8 cellular contexts compared by ENCODE assay signal in the genomic region with DNA sequence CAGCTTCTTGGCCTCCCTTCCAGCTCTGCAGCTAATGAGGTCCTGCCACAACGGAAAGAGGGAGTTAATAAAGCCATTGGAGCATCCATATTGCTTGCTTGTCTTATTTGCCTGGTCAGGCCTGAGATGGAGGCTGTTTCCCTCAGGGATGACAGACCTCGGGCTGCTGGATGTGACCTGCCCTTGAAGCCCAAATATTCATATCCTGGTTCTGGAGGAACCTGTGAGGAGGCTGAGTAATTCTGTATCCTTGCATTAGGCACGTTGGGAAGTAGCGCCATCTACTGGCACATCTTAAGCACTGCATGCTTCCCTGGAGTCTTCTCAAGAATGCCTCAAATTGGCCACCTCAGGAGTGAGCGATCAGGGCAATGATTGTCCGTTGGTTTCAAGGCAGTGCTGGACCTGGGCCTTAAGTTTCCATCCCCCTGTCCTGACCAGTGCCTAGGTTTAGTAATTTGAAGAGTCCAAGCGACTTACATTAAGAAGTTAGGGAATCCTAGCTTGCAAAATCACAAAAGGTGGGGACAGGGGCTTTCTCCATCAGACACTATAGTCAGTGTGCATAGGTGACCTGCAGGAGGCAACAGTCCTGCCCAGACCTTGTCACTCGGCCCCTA. TPM values are rescaled to one million over a fixed set of nuclear protein-coding genes. Genes with fewer than 3 reads are reported as not detected.
DNase-seq lines count a peak whose midpoint lies in the region; ATAC-seq lines count a peak whose summit lies in the region.

No MANE protein-coding gene starts in this region.

- H3K4me3 Mint-ChIP-seq in activated naive CD8-positive, alpha-beta T cell treated with anti-CD3 and anti-CD28 coated beads, Interleukin-2, amount 10 ng/mL, durations not matched to agents 7 days and 5 days, result no peak overlapping the region

- POLR2A ChIA-PET in activated naive CD8-positive, alpha-beta T cell treated with anti-CD3 and anti-CD28 coated beads, Interleukin-2, amount 10 ng/mL, durations not matched to agents 7 days and 5 days (lab: Charles Lee), result interaction anchor here (1.1 to 3.8 kb wide), 5 partner anchors 19 to 58 kb away, joined by 6 to 20 read pairs (median 10); partner anchors contain the start of genes AKR1A1 and PRDX1

- DNase-seq in Ammon's horn (ENCODE audit: low spot score), result peak; percentile 89
- peak; percentile 62 for DNase-seq in MV-4-11 (lab: John Stamatoyannopoulos, UW)
- peak; percentile 58 for DNase-seq in SKM-1 treated with dmso at 0.1 percent for 144 hours (lab: John Stamatoyannopoulos, UW; ENCODE audit: unreplicated experiment)
- peak; percentile 63 for DNase-seq in activated naive CD8-positive, alpha-beta T cell treated with anti-CD3 and anti-CD28 coated beads, Interleukin-2, amount 10 ng/mL, durations not matched to agents 7 days and 5 days
- DNase-seq in cardiac septum (ENCODE audit: low spot score), result peak; percentile 81
- peak; percentile 73 for DNase-seq in renal cortical epithelial cell (ENCODE audit: low read depth)

- no peak overlapping the region for H3K27ac Mint-ChIP-seq in activated naive CD8-positive, alpha-beta T cell treated with anti-CD3 and anti-CD28 coated beads, Interleukin-2, amount 10 ng/mL, durations not matched to agents 7 days and 5 days

- intact Hi-C loops in cardiac septum (cut with DNase I), result loop anchor here (2.0 to 5.0 kb wide), 2 partner anchors 59 to 208 kb away; no protein-coding TSS in a partner anchor

- peaks cover 16% of the 10 kb centered on the region for H3K36me3 Mint-ChIP-seq in activated naive CD8-positive, alpha-beta T cell treated with anti-CD3 and anti-CD28 coated beads, Interleukin-2, amount 10 ng/mL, durations not matched to agents 7 days and 5 days

- peak; percentile 74 for ATAC-seq in GM19438 (IDR thresholded peaks at IDR 0.05; ENCODE audit: low read depth, unreplicated experiment)
- ATAC-seq in activated naive CD8-positive, alpha-beta T cell treated with anti-CD3 and anti-CD28 coated beads, Interleukin-2, amount 10 ng/mL, durations not matched to agents 7 days and 5 days (ENCODE audit: low read depth), result peak; percentile 79
- ATAC-seq in GM21576 (IDR thresholded peaks at IDR 0.05; ENCODE audit: unreplicated experiment), result no peak

- H3K27me3 Mint-ChIP-seq in activated naive CD8-positive, alpha-beta T cell treated with anti-CD3 and anti-CD28 coated beads, Interleukin-2, amount 10 ng/mL, durations not matched to agents 7 days and 5 days, result no peaks in the 10 kb centered on the region

- no peaks in the 10 kb centered on the region for H3K9me3 Mint-ChIP-seq in activated naive CD8-positive, alpha-beta T cell treated with anti-CD3 and anti-CD28 coated beads, Interleukin-2, amount 10 ng/mL, durations not matched to agents 7 days and 5 days

- H3K4me1 Mint-ChIP-seq in activated naive CD8-positive, alpha-beta T cell treated with anti-CD3 and anti-CD28 coated beads, Interleukin-2, amount 10 ng/mL, durations not matched to agents 7 days and 5 days, result peaks cover 2% of the 10 kb centered on the region

RNA-seq across cellular contexts. Expression of gene NASP, which starts 13.8 kb away (rescaled TPM):
- 100 to 1,000 TPM; 184 to 188 TPM for total RNA-seq in activated naive CD8-positive, alpha-beta T cell treated with anti-CD3 and anti-CD28 coated beads, Interleukin-2, amount 10 ng/mL, durations not matched to agents 7 days and 5 days
- total RNA-seq in cardiac septum, result 30.1 TPM
- total RNA-seq in renal cortical epithelial cell, result 31.4 and 46.4 TPM in 2 replicates

RNA-seq across cellular contexts. Expression of gene AKR1A1, which starts 19.4 kb away (rescaled TPM):
- 100 to 1,000 TPM; 102 to 116 TPM for total RNA-seq in activated naive CD8-positive, alpha-beta T cell treated with anti-CD3 and anti-CD28 coated beads, Interleukin-2, amount 10 ng/mL, durations not matched to agents 7 days and 5 days
- 47.3 TPM for total RNA-seq in cardiac septum
- total RNA-seq in renal cortical epithelial cell, result 101 and 183 TPM in 2 replicates

RNA-seq across cellular contexts. Expression of gene PRDX1, which starts 48.4 kb away (rescaled TPM):
- total RNA-seq in activated naive CD8-positive, alpha-beta T cell treated with anti-CD3 and anti-CD28 coated beads, Interleukin-2, amount 10 ng/mL, durations not matched to agents 7 days and 5 days, result 100 to 1,000 TPM; 159 to 180 TPM
- total RNA-seq in cardiac septum (267 TPM), renal cortical epithelial cell (649 and 1,374 TPM in 2 replicates)

RNA-seq across cellular contexts. Expression of gene CCDC17, which starts 53.8 kb away (rescaled TPM):
- 1 to 10 TPM; 4.4 TPM for total RNA-seq in activated naive CD8-positive, alpha-beta T cell treated with anti-CD3 and anti-CD28 coated beads, Interleukin-2, amount 10 ng/mL, durations not matched to agents 7 days and 5 days
- total RNA-seq in cardiac septum (1.2 TPM), renal cortical epithelial cell (0.52 and 1.1 TPM in 2 replicates)
